ENCODE assay signal across 9 cellular contexts in genomic region chr14:21990116-21990515, GRCh38.
DNase-seq lines count a peak whose midpoint lies in the region; ATAC-seq and TF ChIP-seq lines count a peak whose summit lies in the region.
"Had no signal": no experiment of that assay in that cellular context is flagged by ENCODE, and none has a peak within 500 bp of the region (broad histone marks: within the 10 kb centered on the region; RNA-seq: fewer than 3 reads in every experiment).

No MANE protein-coding gene starts in this region.

- no peak overlapping the region for H3K4me3 ChIP-seq in GM12864 (ENCODE audit: low read depth, low read length)
- H3K4me3 ChIP-seq in NB4 (ENCODE audit: low read depth, low read length) = no peak overlapping the region
- H3K4me3 ChIP-seq in brain microvascular endothelial cell (ENCODE audit: low read depth, low read length) = no peak overlapping the region
- no peak overlapping the region for H3K4me3 ChIP-seq in psoas muscle
- H3K4me3 ChIP-seq: SJSA1 had no signal

- no peak overlapping the region for H3K27ac Mint-ChIP-seq in nephron progenitor cell

- no peaks in the 10 kb centered on the region for H3K4me1 ChIP-seq in psoas muscle
- H3K4me1 ChIP-seq: SJSA1 had no signal

- H3K36me3 Mint-ChIP-seq in nephron progenitor cell (ENCODE audit: low read depth) = no peaks in the 10 kb centered on the region

- TF ChIP-seq CTCF in GM12864 (IDR thresholded peaks at IDR 0.05; ENCODE audit: low read depth, low read length, missing control alignments) (peak; percentile 56), NB4 (IDR thresholded peaks at IDR 0.05; ENCODE audit: low read depth, low read length) (peak; percentile 24), brain microvascular endothelial cell (IDR thresholded peaks at IDR 0.05; ENCODE audit: low read depth, low read length, missing control alignments) (peak; percentile 35), nephron progenitor cell (IDR thresholded peaks at IDR 0.05) (peak; percentile 49), psoas muscle (IDR thresholded peaks at IDR 0.05) (no peak)

- peaks cover 6% of the 10 kb centered on the region for H3K27me3 Mint-ChIP-seq in nephron progenitor cell (ENCODE audit: low read depth, poor library complexity)

- no peaks in the 10 kb centered on the region for H3K36me3 ChIP-seq in brain microvascular endothelial cell (replicated peaks)
- H3K36me3 ChIP-seq in psoas muscle (ENCODE audit: insufficient read depth in 1 of 2, low read depth in 1 of 2) = no peaks in the 10 kb centered on the region
- H3K36me3 ChIP-seq: SJSA1 had no signal

- no peak overlapping the region for H3K4me3 Mint-ChIP-seq in nephron progenitor cell

- intact Hi-C loops in psoas muscle (cut with DNase I) = no loop called here

- no peaks in the 10 kb centered on the region for H3K9me3 ChIP-seq in psoas muscle
- H3K9me3 ChIP-seq: SJSA1 had no signal

- TF ChIP-seq POLR2A in NB4 (IDR thresholded peaks at IDR 0.05; ENCODE audit: extremely low read depth, insufficient read length) = no peak

- no peaks in the 10 kb centered on the region for H3K4me1 Mint-ChIP-seq in nephron progenitor cell

- ATAC-seq in psoas muscle (no peak), GM21529 (IDR thresholded peaks at IDR 0.05; ENCODE audit: unreplicated experiment) (no peak)

- 18 to 31% (median 23%) methylated on average over 2 of the region's 2 CpGs for WGBS in psoas muscle, 3 donors

- H3K27me3 ChIP-seq in brain microvascular endothelial cell (replicated peaks) (no peaks in the 10 kb centered on the region), psoas muscle (ENCODE audit: insufficient read depth in 3 of 3, low read length in 2 of 3) (peaks cover 0 to 5% (median 1%) of the 10 kb centered on the region in 3 donors)
- H3K27me3 ChIP-seq: SJSA1 had no signal

- in situ Hi-C loops in brain microvascular endothelial cell (cut with HindIII; ENCODE audit: low pct_ligation_motif_present, low sequenced_read_pairs) = no loop called here

- H3K27ac ChIP-seq in brain microvascular endothelial cell (no peak overlapping the region), psoas muscle (no peak overlapping the region)
- H3K27ac ChIP-seq: SJSA1 had no signal

- DNase-seq in GM12864 (ENCODE audit: low read depth) (no peak), NB4 (ENCODE audit: low read depth) (peak; percentile 8), brain microvascular endothelial cell (no peak), nephron progenitor cell (no peak), psoas muscle (no peak), COR-L47 (lab: John Stamatoyannopoulos, UW) (no peak)
- DNase-seq in stimulated activated CD8-positive, alpha-beta memory T cell treated with anti-CD3 and anti-CD28 coated beads, Interleukin-4, amount 100 ng/mL, for 48 hours = no peak

- no peaks in the 10 kb centered on the region for H3K9me3 Mint-ChIP-seq in nephron progenitor cell
